7 cellular contexts compared by ENCODE assay signal in the genomic region with DNA sequence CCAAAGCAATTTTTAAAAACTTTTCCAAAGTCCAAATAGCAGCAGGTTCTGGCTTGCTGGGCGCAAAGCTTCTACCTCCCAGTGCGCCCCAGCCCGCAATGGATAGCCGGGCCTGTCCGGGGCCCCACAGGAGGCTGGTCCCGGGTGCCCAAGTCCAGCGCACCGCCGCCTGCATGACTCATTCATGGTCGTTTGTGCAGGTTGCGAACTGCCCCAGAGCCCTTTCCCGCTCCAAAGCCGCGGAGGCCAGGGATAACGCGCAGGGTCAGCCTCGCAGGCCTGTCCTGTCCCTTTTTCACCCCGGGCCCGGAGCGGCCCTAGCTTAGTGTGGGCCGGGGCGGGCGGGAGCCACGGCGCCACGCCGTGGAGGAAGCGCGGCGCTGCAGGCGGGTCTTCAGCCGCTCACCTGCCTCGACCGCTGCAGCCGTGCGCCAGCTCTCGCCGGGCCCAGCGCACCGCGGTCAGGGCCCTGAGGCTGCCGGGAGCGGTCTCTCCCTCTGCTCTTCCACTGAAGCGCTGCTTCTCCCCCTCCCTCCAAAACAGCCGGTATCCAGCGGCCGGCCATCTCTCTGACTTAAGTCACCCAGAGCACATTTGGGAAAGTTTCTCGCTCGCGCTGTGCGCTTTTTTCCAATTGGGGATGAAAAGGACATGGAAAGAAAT. TPM values are rescaled to one million over a fixed set of nuclear protein-coding genes. Genes with fewer than 3 reads are reported as not detected.
DNase-seq lines count a peak whose midpoint lies in the region; ATAC-seq, FAIRE-seq and TF ChIP-seq lines count a peak whose summit lies in the region.

No MANE protein-coding gene starts in this region.

- peak overlapping the region; percentile 87 for H3K4me3 Mint-ChIP-seq in central memory CD8-positive, alpha-beta T cell

- dilution Hi-C loops in keratinocyte (cut with MboI; ENCODE audit: extremely low pct_ligation_motif_present, low sequenced_read_pairs) = loop anchor here (25.0 kb wide), 1 partner anchor 206 kb away; no protein-coding TSS in a partner anchor

- peak overlapping the region; percentile 98 for H3K4me2 ChIP-seq in keratinocyte (ENCODE audit: control insufficient read depth, extremely low read depth, insufficient read depth, low read depth, low read length)

- no peaks in the 10 kb centered on the region for H3K79me2 ChIP-seq in keratinocyte (ENCODE audit: control insufficient read depth, insufficient read depth, low read length)

- H3K4me1 Mint-ChIP-seq in central memory CD8-positive, alpha-beta T cell = peaks cover 50% of the 10 kb centered on the region

- peaks cover 59% of the 10 kb centered on the region for H3K27me3 Mint-ChIP-seq in central memory CD8-positive, alpha-beta T cell

- in situ Hi-C loops in HAP-1 (cut with MboI; ENCODE audit: low sequenced_read_pairs) = loop anchor here (10.0 kb wide), 1 partner anchor 203 kb away; no protein-coding TSS in a partner anchor

- peak overlapping the region; percentile 88 for H3K27ac Mint-ChIP-seq in central memory CD8-positive, alpha-beta T cell (ENCODE audit: low read depth)

- no peaks in the 10 kb centered on the region for H3K9me1 ChIP-seq in keratinocyte (ENCODE audit: control insufficient read depth, extremely low read depth, insufficient read depth, low read length)

- no peak for FAIRE-seq in keratinocyte (lab: Jason Lieb, UNC)

- H3K27me3 ChIP-seq in HAP-1 (ENCODE audit: low read depth) (peaks cover 19% of the 10 kb centered on the region), WERI-Rb-1 (ENCODE audit: insufficient read depth, low read depth, severe bottlenecking) (peaks cover 85% of the 10 kb centered on the region), keratinocyte (ENCODE audit: control insufficient read depth, extremely low read depth, insufficient read depth, low read length) (peaks cover 50% of the 10 kb centered on the region)

- H3K9me3 ChIP-seq in HAP-1 (no peaks in the 10 kb centered on the region), WERI-Rb-1 (ENCODE audit: severe bottlenecking) (peaks cover 2% of the 10 kb centered on the region), keratinocyte (ENCODE audit: control insufficient read depth, low read depth, low read length) (no peaks in the 10 kb centered on the region)

- no peaks in the 10 kb centered on the region for H3K9me3 Mint-ChIP-seq in central memory CD8-positive, alpha-beta T cell

- H2AFZ ChIP-seq in keratinocyte (ENCODE audit: control insufficient read depth, low read length) = peak overlapping the region; percentile 58

- H3K4me1 ChIP-seq in HAP-1 (peaks cover 8% of the 10 kb centered on the region), keratinocyte (ENCODE audit: control insufficient read depth, extremely low read depth, insufficient read depth, low read length) (peaks cover 32% of the 10 kb centered on the region)

- H3K4me3 ChIP-seq in HAP-1 = peak overlapping the region; percentile 86
- peak overlapping the region; percentile 64 for H3K4me3 ChIP-seq in WERI-Rb-1 (ENCODE audit: low read depth, low read length)
- H3K4me3 ChIP-seq in keratinocyte (ENCODE audit: control insufficient read depth in 2 of 3, extremely low read depth in 1 of 3, insufficient read depth in 2 of 3, low read depth in 1 of 3, low read length in 3 of 3) = peak overlapping the region; percentile 63 to 94 (median 92)

- DNase-seq in HAP-1 (ENCODE audit: low spot score in 2 of 2) = peak; percentile 74 to 83
- DNase-seq in LoVo (ENCODE audit: low spot score) = peak; percentile 62
- peak; percentile 71 for DNase-seq in WERI-Rb-1
- DNase-seq in central memory CD8-positive, alpha-beta T cell (ENCODE audit: low spot score in 2 of 2) = peak; percentile 40 to 44
- DNase-seq in keratinocyte (ENCODE audit: low read depth, low spot score) = no peak
- DNase-seq in stimulated activated CD4-positive, alpha-beta T cell treated with anti-CD3 and anti-CD28 coated beads, Interleukin-15, amount 100 ng/mL, for 1 hour (ENCODE audit: low read depth in 1 of 2, low spot score in 1 of 2) = peak; percentile 44 to 65

- peak overlapping the region; percentile 72 for H3K9ac ChIP-seq in keratinocyte (ENCODE audit: control insufficient read depth, extremely low read depth, insufficient read depth, low read length)

- TF ChIP-seq CTCF in GM12874 (IDR thresholded peaks at IDR 0.05; ENCODE audit: insufficient read depth, low read depth, low read length) = peak; percentile 98
- peak; percentile 89 for TF ChIP-seq CTCF in WERI-Rb-1 (IDR thresholded peaks at IDR 0.05; ENCODE audit: low read depth, low read length)
- TF ChIP-seq CTCF in keratinocyte (optimal IDR thresholded peaks at IDR 0.05 in 1 of 3, IDR thresholded peaks at IDR 0.05 in 1 of 3, conservative IDR thresholded peaks at IDR 0.05 in 1 of 3; ENCODE audit: extremely low read depth in 1 of 3, insufficient read depth in 2 of 3, low read length in 3 of 3) = peak in 2 of 3 experiments; percentile 74 to 75

- ATAC-seq in central memory CD8-positive, alpha-beta T cell (replicated peaks; ENCODE audit: extremely low read depth, poor library complexity, severe bottlenecking) = peak; percentile 13

- H3K36me3 ChIP-seq in HAP-1 (replicated peaks) = no peaks in the 10 kb centered on the region
- no peaks in the 10 kb centered on the region for H3K36me3 ChIP-seq in WERI-Rb-1
- H3K36me3 ChIP-seq in keratinocyte (ENCODE audit: control insufficient read depth in 2 of 2, extremely low read depth in 1 of 2, insufficient read depth in 2 of 2, low read length in 2 of 2) = no peaks in the 10 kb centered on the region

- H3K36me3 Mint-ChIP-seq in central memory CD8-positive, alpha-beta T cell (ENCODE audit: insufficient read depth) = peaks cover 14% of the 10 kb centered on the region

- no peak overlapping the region for H3K27ac ChIP-seq in WERI-Rb-1
- H3K27ac ChIP-seq in keratinocyte (ENCODE audit: control insufficient read depth, insufficient read depth, low read length) = no peak overlapping the region

- no peaks in the 10 kb centered on the region for H4K20me1 ChIP-seq in keratinocyte (ENCODE audit: control insufficient read depth, extremely low read depth, insufficient read depth, low read length)

RNA-seq across cellular contexts. Expression of gene EGR2, which starts 1.7 kb away (rescaled TPM):
- 0.09 to 0.39 TPM (median 0.22 TPM) in 3 replicates for polyA plus RNA-seq in keratinocyte
- 1.1 TPM for polyA plus RNA-seq in keratinocyte (2011; ENCODE audit: low read depth)
- polyA plus RNA-seq in keratinocyte (2011; cell fraction: cytosol; rRNA removed) = 0.06 and 0.10 TPM in 2 replicates
- polyA plus RNA-seq in keratinocyte (2011; cell fraction: nucleus; rRNA removed) = 0.19 TPM in 2 replicates
- polyA plus RNA-seq in keratinocyte (2012; ENCODE audit: low replicate concordance) = 0.05 and 1.6 TPM in 2 replicates
- polyA minus RNA-seq in keratinocyte = 0.13 to 0.16 TPM in 2 of 3 replicates, not detected in the other
- polyA minus RNA-seq in keratinocyte (2011; cell fraction: cytosol; rRNA and poly(A)+ RNA removed) = not detected
- polyA minus RNA-seq in keratinocyte (2011; cell fraction: nucleus; rRNA and poly(A)+ RNA removed) = 0.32 TPM in 1 of 2 replicates, not detected in the other

RNA-seq across cellular contexts. Expression of gene ADO, which starts 13.4 kb away (rescaled TPM):
- polyA plus RNA-seq in keratinocyte = 9.6 to 16.5 TPM (median 13.2 TPM) in 3 replicates
- polyA plus RNA-seq in keratinocyte (2011; ENCODE audit: low read depth) = 2.5 TPM
- polyA plus RNA-seq in keratinocyte (2011; cell fraction: cytosol; rRNA removed) = 11.8 and 19.8 TPM in 2 replicates
- polyA plus RNA-seq in keratinocyte (2011; cell fraction: nucleus; rRNA removed) = 10.4 and 11.2 TPM in 2 replicates
- polyA plus RNA-seq in keratinocyte (2012; ENCODE audit: low replicate concordance) = 7.6 and 10.9 TPM in 2 replicates
- polyA minus RNA-seq in keratinocyte = 4.8 to 9.7 TPM (median 7.2 TPM) in 3 replicates
- 26.9 TPM for polyA minus RNA-seq in keratinocyte (2011; cell fraction: cytosol; rRNA and poly(A)+ RNA removed)
- 7.0 and 7.9 TPM in 2 replicates for polyA minus RNA-seq in keratinocyte (2011; cell fraction: nucleus; rRNA and poly(A)+ RNA removed)
